1 cellular context compared by ENCODE assay signal in genomic region chrX:41327359-41327758, GRCh38.
TF ChIP-seq lines count a peak whose summit lies in the region.

No MANE protein-coding gene starts in this region.

TF ChIP-seq in HepG2, 621 proteins besides CTCF, POLR2A, EP300 and RAD21:
- TF ChIP-seq HNF4G (IDR thresholded peaks at IDR 0.05; ENCODE audit: borderline replicate concordance, low read depth, low read length) (peak; percentile 36; the same call in 1 of the 2 replicates), HNF4G (CRISPR knock-in tag; IDR thresholded peaks at IDR 0.05; ENCODE audit: borderline replicate concordance, low read depth) (no peak), PATZ1 (CRISPR knock-in tag; IDR thresholded peaks at IDR 0.05) (0 out of 2 replicates have a peak, but pooled peaks have one; percentile 38), HNF4A (CRISPR knock-in tag; IDR thresholded peaks at IDR 0.05) (peak; percentile 40), ZNF281 (CRISPR knock-in tag; IDR thresholded peaks at IDR 0.05; ENCODE audit: borderline replicate concordance) (peak; percentile 50; the same call in 1 of the 2 replicates), ZNF616 (CRISPR knock-in tag; IDR thresholded peaks at IDR 0.05; ENCODE audit: low read depth) (no peak), ATF7 (IDR thresholded peaks at IDR 0.05) (no peak), ATF7 (CRISPR knock-in tag; IDR thresholded peaks at IDR 0.05) (no peak)
